In genomic region chr2:238573065-238573778, GRCh38 we compare ENCODE assay signal across 9 cellular contexts.
A peak's percentile ranks its signal among the peaks of the same experiment; 100 is the strongest.
DNase-seq lines count a peak whose midpoint lies in the region; ATAC-seq and TF ChIP-seq lines count a peak whose summit lies in the region.
"Had no signal": no experiment of that assay in that cellular context is flagged by ENCODE, and none has a peak within 500 bp of the region (broad histone marks: within the 10 kb centered on the region; RNA-seq: fewer than 3 reads in every experiment).

No MANE protein-coding gene starts in this region.

- no peak for TF ChIP-seq POLR2A in tibial nerve (IDR thresholded peaks at IDR 0.05)

- H3K4me1 ChIP-seq in tibial nerve = peaks cover 0 to 5% (median 0%) of the 10 kb centered on the region in 4 donors

- peaks cover 0 to 10% (median 0%) of the 10 kb centered on the region in 4 donors for H3K9me3 ChIP-seq in tibial nerve

- no peak overlapping the region for H3K4me3 Mint-ChIP-seq in stimulated activated memory B cell treated with anti-CD40 and anti-IgM and Interleukin-4, amounts not matched to agents 10 μg/mL and 1 μg/mL and 100 μg/mL, for 72 hours
- H3K4me3 Mint-ChIP-seq: T-cell had no signal

- H3K4me1 Mint-ChIP-seq in stimulated activated memory B cell treated with anti-CD40 and anti-IgM and Interleukin-4, amounts not matched to agents 10 μg/mL and 1 μg/mL and 100 μg/mL, for 72 hours = no peaks in the 10 kb centered on the region
- H3K4me1 Mint-ChIP-seq: T-cell had no signal

- WGBS in tibial nerve, 2 donors = 89 to 94% methylated on average over 5 to 9 of the region's 9 CpGs

- H3K36me3 Mint-ChIP-seq in stimulated activated memory B cell treated with anti-CD40 and anti-IgM and Interleukin-4, amounts not matched to agents 10 μg/mL and 1 μg/mL and 100 μg/mL, for 72 hours = no peaks in the 10 kb centered on the region
- H3K36me3 Mint-ChIP-seq: T-cell had no signal

- no peak overlapping the region for H3K27ac Mint-ChIP-seq in stimulated activated memory B cell treated with anti-CD40 and anti-IgM and Interleukin-4, amounts not matched to agents 10 μg/mL and 1 μg/mL and 100 μg/mL, for 72 hours
- H3K27ac Mint-ChIP-seq: T-cell had no signal

- peaks cover 3% of the 10 kb centered on the region for H3K9me3 Mint-ChIP-seq in stimulated activated memory B cell treated with anti-CD40 and anti-IgM and Interleukin-4, amounts not matched to agents 10 μg/mL and 1 μg/mL and 100 μg/mL, for 72 hours
- H3K9me3 Mint-ChIP-seq: T-cell had no signal

- H3K27me3 Mint-ChIP-seq in stimulated activated memory B cell treated with anti-CD40 and anti-IgM and Interleukin-4, amounts not matched to agents 10 μg/mL and 1 μg/mL and 100 μg/mL, for 72 hours = peaks cover 10% of the 10 kb centered on the region

- no peak overlapping the region for H3K4me3 ChIP-seq in fibroblast of villous mesenchyme (ENCODE audit: low read depth, low read length)
- H3K4me3 ChIP-seq in tibial nerve = no peak overlapping the region

- peak; percentile 20 for DNase-seq in NK-92 treated with Interleukin-12 subunit alpha and Interleukin-12 subunit beta, amount 100 ng/mL, for 24 hours (lab: John Stamatoyannopoulos, UW)
- DNase-seq in NK-92 (lab: John Stamatoyannopoulos, UW; ENCODE audit: unreplicated experiment) = no peak
- DNase-seq in OCI-M1 (lab: John Stamatoyannopoulos, UW) = peak; percentile 10
- DNase-seq in fibroblast of villous mesenchyme (ENCODE audit: low read depth) = no peak
- DNase-seq in tibial nerve (ENCODE audit: low spot score in 2 of 2) = no peak
- no peak for DNase-seq in medulla oblongata (ENCODE audit: extremely low spot score)

- TF ChIP-seq CTCF in fibroblast of villous mesenchyme (IDR thresholded peaks at IDR 0.05; ENCODE audit: insufficient read depth, low read depth, low read length) = peak; percentile 61
- TF ChIP-seq CTCF in tibial nerve (IDR thresholded peaks at IDR 0.05) = peak in 2 of 5 experiments; percentile 7 to 26

- ATAC-seq in stimulated activated memory B cell treated with anti-CD40 and anti-IgM and Interleukin-4, amounts not matched to agents 10 μg/mL and 1 μg/mL and 100 μg/mL, for 72 hours = peak; percentile 10
- no peak for ATAC-seq in GM19463 (IDR thresholded peaks at IDR 0.05; ENCODE audit: unreplicated experiment)

- H3K36me3 ChIP-seq in tibial nerve = no peaks in the 10 kb centered on the region

- H3K27ac ChIP-seq in tibial nerve = no peak overlapping the region

- peaks cover 0 to 4% of the 10 kb centered on the region in 2 donors for H3K27me3 ChIP-seq in tibial nerve

- no peak for TF ChIP-seq EP300 in tibial nerve (IDR thresholded peaks at IDR 0.05)

Comparison
In these comparisons a context has a peak if more than half of its experiments do, and no peak if none do; other contexts are left out.
1. DNase-seq: peak in NK-92 treated with Interleukin-12 subunit alpha and Interleukin-12 subunit beta, amount 100 ng/mL, for 24 hours (single experiment) and OCI-M1 (single experiment); none in NK-92 (single experiment), fibroblast of villous mesenchyme (single experiment), tibial nerve (0 of 2) and medulla oblongata (single experiment).